Comparison of ENCODE assay signal across 11 cellular contexts in the genomic region with DNA sequence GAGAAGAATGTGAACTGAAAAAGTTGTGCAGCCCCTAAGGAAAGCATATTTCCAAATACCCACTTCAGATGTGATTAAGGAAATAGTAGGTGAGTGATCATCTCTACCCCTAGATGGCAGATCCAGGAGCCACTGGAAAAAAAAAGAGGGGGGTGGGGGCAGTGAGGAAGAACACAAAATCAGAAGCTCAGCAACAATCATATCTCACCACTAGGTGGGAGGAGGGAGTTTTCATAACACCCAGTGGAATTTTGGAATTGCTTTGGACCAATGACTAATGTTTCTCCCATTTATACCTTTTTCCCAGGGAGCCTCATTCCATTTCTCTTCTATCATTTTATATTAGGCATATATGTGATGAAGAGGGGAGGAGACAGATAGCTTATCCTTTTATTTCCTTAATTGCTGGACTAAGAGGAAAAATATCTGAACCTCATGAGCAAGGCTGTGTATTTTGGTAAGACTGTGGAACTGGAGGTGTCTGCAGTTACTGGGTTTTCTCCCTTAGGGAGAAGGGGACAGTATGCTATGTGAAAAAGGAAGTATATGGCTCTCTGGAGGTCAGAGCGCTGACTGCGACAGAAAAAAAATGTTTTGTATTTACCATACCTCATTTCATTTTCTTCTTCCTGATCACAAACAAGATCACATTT.
DNase-seq lines count a peak whose midpoint lies in the region; ATAC-seq and TF ChIP-seq lines count a peak whose summit lies in the region.
"Had no signal": no experiment of that assay in that cellular context is flagged by ENCODE, and none has a peak within 500 bp of the region (broad histone marks: within the 10 kb centered on the region; RNA-seq: fewer than 3 reads in every experiment).

No MANE protein-coding gene starts in this region.

- H3K27me3 ChIP-seq in neural progenitor cell = no peaks in the 10 kb centered on the region

- H3K4me3 ChIP-seq in astrocyte of the spinal cord (ENCODE audit: low read depth, low read length) (no peak overlapping the region), neural progenitor cell (no peak overlapping the region)
- H3K4me3 ChIP-seq: HAP-1 had no signal

- no peaks in the 10 kb centered on the region for H3K36me3 ChIP-seq in neural progenitor cell
- H3K36me3 ChIP-seq: HAP-1 had no signal

- H3F3A ChIP-seq in neural progenitor cell (ENCODE audit: low read depth) = no peaks in the 10 kb centered on the region

- H3K9me3 Mint-ChIP-seq in neural progenitor cell = peaks cover 2% of the 10 kb centered on the region
- H3K9me3 Mint-ChIP-seq: activated T-helper 2 cell treated with anti-CD3 and anti-CD28 coated beads, Interferon-gamma antibody, Interleukin-2, Interleukin-4, amounts not matched to agents 10 μg/mL and 5 μg/mL and 100 μg/mL, durations not matched to agents 14 hours and 24 hours and 36 hours had no signal

- DNase-seq in NCI-H2196 (lab: John Stamatoyannopoulos, UW; ENCODE audit: unreplicated experiment) (peak; percentile 14), NCI-H2196 treated with DMSO at 0.1 percent for 48 hours (lab: John Stamatoyannopoulos, UW; ENCODE audit: unreplicated experiment) (no peak), KBM-7 (peak; percentile 58), astrocyte of the spinal cord (ENCODE audit: low read depth, low spot score) (peak; percentile 35), neural progenitor cell (ENCODE audit: low spot score) (peak; percentile 47)
- DNase-seq in activated CD4-positive, alpha-beta T cell treated with anti-CD3 and anti-CD28 coated beads for 48 hours = no peak

- no peak overlapping the region for H3K4me3 Mint-ChIP-seq in neural progenitor cell
- H3K4me3 Mint-ChIP-seq: B cell had no signal

- H3K27ac Mint-ChIP-seq in neural progenitor cell = no peak overlapping the region
- H3K27ac Mint-ChIP-seq: activated T-helper 2 cell treated with anti-CD3 and anti-CD28 coated beads, Interferon-gamma antibody, Interleukin-2, Interleukin-4, amounts not matched to agents 10 μg/mL and 5 μg/mL and 100 μg/mL, durations not matched to agents 14 hours and 24 hours and 36 hours; B cell had no signal

- in situ Hi-C loops in KBM-7 (cut with MboI; ENCODE audit: low pct_unique_long_range_greater_than_20kb, low sequenced_read_pairs) (no loop called here), astrocyte of the spinal cord (cut with HindIII; ENCODE audit: low sequenced_read_pairs) (no loop called here)

- no peak overlapping the region for H3K9ac ChIP-seq in neural progenitor cell

- H3K4me2 ChIP-seq in neural progenitor cell = no peak overlapping the region

- ATAC-seq in HG02885 (IDR thresholded peaks at IDR 0.05; ENCODE audit: poor library complexity, unreplicated experiment) (no peak), HG03432 (IDR thresholded peaks at IDR 0.05; ENCODE audit: unreplicated experiment) (no peak)

- TF ChIP-seq CTCF in astrocyte of the spinal cord (IDR thresholded peaks at IDR 0.05; ENCODE audit: low read depth, low read length) (peak; percentile 46), neural progenitor cell (IDR thresholded peaks at IDR 0.05) (peak; percentile 50)

- H2AFZ ChIP-seq in neural progenitor cell (replicated peaks) = no peak overlapping the region

- H3K36me3 Mint-ChIP-seq in neural progenitor cell = no peaks in the 10 kb centered on the region

- H3K79me2 ChIP-seq in neural progenitor cell (ENCODE audit: low read depth) = no peaks in the 10 kb centered on the region

- H3K4me1 ChIP-seq in neural progenitor cell = peaks cover 21% of the 10 kb centered on the region
- H3K4me1 ChIP-seq: HAP-1 had no signal

- peaks cover 2% of the 10 kb centered on the region for H3K27me3 Mint-ChIP-seq in neural progenitor cell (ENCODE audit: insufficient read depth, low read depth)
- H3K27me3 Mint-ChIP-seq: B cell had no signal

- H3K27ac ChIP-seq in neural progenitor cell = no peak overlapping the region

- no peaks in the 10 kb centered on the region for H4K20me1 ChIP-seq in neural progenitor cell (ENCODE audit: low read depth)

- H3K9me3 ChIP-seq in neural progenitor cell (ENCODE audit: low read depth) = no peaks in the 10 kb centered on the region
- H3K9me3 ChIP-seq: HAP-1 had no signal

- peaks cover 15% of the 10 kb centered on the region for H3K4me1 Mint-ChIP-seq in neural progenitor cell

Comparison
In these comparisons a context has a peak if more than half of its experiments do, and no peak if none do; other contexts are left out.
1. DNase-seq: peak in NCI-H2196 (single experiment), KBM-7 (single experiment), astrocyte of the spinal cord (single experiment) and neural progenitor cell (single experiment); none in NCI-H2196 treated with DMSO at 0.1 percent for 48 hours (single experiment) and activated CD4-positive, alpha-beta T cell treated with anti-CD3 and anti-CD28 coated beads for 48 hours (single experiment).